ENCODE assay signal across 19 cellular contexts in the genomic region with DNA sequence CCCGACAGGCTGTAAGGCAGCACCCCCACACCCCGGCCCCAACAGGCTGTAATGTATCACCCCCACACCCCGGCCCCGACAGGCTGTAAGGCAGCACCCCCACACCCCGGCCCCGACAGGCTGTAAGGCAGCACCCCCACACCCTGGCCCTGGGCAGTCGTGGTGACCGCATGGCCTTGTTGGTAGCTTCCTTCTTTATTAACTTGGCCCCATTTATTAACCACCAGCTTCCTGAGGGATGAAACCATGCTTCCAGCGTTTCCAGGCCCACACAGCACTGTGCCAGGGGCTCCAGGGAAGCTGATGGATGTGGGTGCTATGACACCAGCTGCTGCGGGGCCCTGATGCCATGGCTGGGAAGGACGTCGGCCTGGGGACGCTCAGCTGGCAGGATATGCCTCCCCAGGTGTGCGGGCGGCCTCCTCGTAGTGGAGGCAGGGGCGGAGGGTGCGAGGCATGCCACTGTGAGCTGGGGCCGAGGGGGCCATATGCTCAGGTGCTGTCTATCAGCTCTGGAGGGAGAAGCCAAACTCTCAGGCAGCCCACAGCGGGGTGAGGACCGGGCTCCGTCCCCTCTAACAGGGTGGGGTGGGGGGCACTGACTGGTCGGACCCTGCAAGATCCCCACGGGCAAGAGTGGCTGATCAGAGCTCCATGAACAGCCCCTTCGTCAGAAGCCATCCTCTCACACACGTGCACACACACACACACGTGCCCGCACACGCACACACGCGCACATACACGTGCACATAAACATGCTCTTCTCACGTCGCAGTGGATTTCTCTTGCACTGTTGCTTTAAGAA.
DNase-seq lines count a peak whose midpoint lies in the region; ATAC-seq, FAIRE-seq and TF ChIP-seq lines count a peak whose summit lies in the region.
"Had no signal": no experiment of that assay in that cellular context is flagged by ENCODE, and none has a peak within 500 bp of the region (broad histone marks: within the 10 kb centered on the region; RNA-seq: fewer than 3 reads in every experiment).

No MANE protein-coding gene starts in this region.

- TF ChIP-seq CTCF in kidney (IDR thresholded peaks at IDR 0.05; ENCODE audit: borderline replicate concordance, extremely low read depth, insufficient read depth) (no peak), stomach (IDR thresholded peaks at IDR 0.05) (no peak), vagina (IDR thresholded peaks at IDR 0.05) (no peak)

- 77 to 81% methylated on average over 33 to 34 of the region's 34 CpGs for WGBS in aorta, 2 donors
- 77 to 91% (median 80%) methylated on average over 23 to 34 of the region's 34 CpGs for WGBS in stomach, 5 donors

- H3K27me3 ChIP-seq in aorta (ENCODE audit: control insufficient read depth in 1 of 2, insufficient read depth in 2 of 2, low read length in 1 of 2) = no peaks in the 10 kb centered on the region
- H3K27me3 ChIP-seq in stomach = no peaks in the 10 kb centered on the region
- H3K27me3 ChIP-seq in vagina = no peaks in the 10 kb centered on the region

- DNase-seq in left ventricle myocardium superior = peak; percentile 11
- DNase-seq in left cardiac atrium = no peak
- peak; percentile 62 for DNase-seq in kidney
- DNase-seq in posterior vena cava (ENCODE audit: low spot score) = peak; percentile 78
- peak; percentile 20 to 72 for DNase-seq in aorta
- no peak for DNase-seq in stomach
- no peak for DNase-seq in NCI-H2196 treated with DMSO at 0.1 percent for 48 hours (lab: John Stamatoyannopoulos, UW; ENCODE audit: unreplicated experiment)
- no peak for DNase-seq in vagina (ENCODE audit: extremely low spot score in 2 of 2)
- DNase-seq: DMS 273 treated with DMSO at 0.1 percent for 48 hours, GDM1, GM23248, NCI-H1048, NCI-H146, NCI-H2081, NCI-H510A, NCI-H82 had no signal

- no peak overlapping the region for H3K9ac ChIP-seq in kidney (ENCODE audit: low read length in 2 of 2)
- H3K9ac ChIP-seq: GM23248 had no signal

- no peak for FAIRE-seq in kidney (lab: Jason Lieb, UNC)
- FAIRE-seq: GM12878, GM18507 had no signal

- no peaks in the 10 kb centered on the region for H3K36me3 ChIP-seq in kidney (ENCODE audit: control insufficient read depth in 1 of 2, insufficient read depth in 2 of 2, low read length in 2 of 2)
- H3K36me3 ChIP-seq in aorta (ENCODE audit: control insufficient read depth in 1 of 2, insufficient read depth in 2 of 2, low read length in 1 of 2) = no peaks in the 10 kb centered on the region
- no peaks in the 10 kb centered on the region for H3K36me3 ChIP-seq in stomach
- no peaks in the 10 kb centered on the region for H3K36me3 ChIP-seq in vagina

- intact Hi-C loops in left ventricle myocardium superior (cut with micrococcal nuclease) = no loop called here
- intact Hi-C loops in left cardiac atrium (cut with DNase I) = no loop called here
- intact Hi-C loops in kidney (cut with DNase I) = no loop called here
- intact Hi-C loops in posterior vena cava (cut with DNase I) = no loop called here
- intact Hi-C loops in aorta (cut with DNase I) = no loop called here
- intact Hi-C loops in stomach (cut with DNase I; ENCODE audit: low total_unique reads) = no loop called here
- intact Hi-C loops in vagina (cut with DNase I) = no loop called here

- TF ChIP-seq POLR2A in stomach (IDR thresholded peaks at IDR 0.05) = no peak
- TF ChIP-seq POLR2A in vagina (IDR thresholded peaks at IDR 0.05) = no peak

- H3K4me3 ChIP-seq in kidney (ENCODE audit: low read length in 2 of 2) = no peak overlapping the region
- H3K4me3 ChIP-seq in aorta (ENCODE audit: low read length in 2 of 2) = no peak overlapping the region
- H3K4me3 ChIP-seq in stomach = no peak overlapping the region
- H3K4me3 ChIP-seq in vagina = no peak overlapping the region
- H3K4me3 ChIP-seq: GM12878, GM23248 had no signal

- no peaks in the 10 kb centered on the region for H3K4me1 ChIP-seq in kidney (ENCODE audit: control insufficient read depth in 1 of 2, insufficient read depth in 1 of 2, low read depth in 1 of 2, low read length in 2 of 2)
- no peaks in the 10 kb centered on the region for H3K4me1 ChIP-seq in aorta (ENCODE audit: control insufficient read depth in 1 of 2, insufficient read depth in 2 of 2, low read length in 2 of 2)
- no peaks in the 10 kb centered on the region for H3K4me1 ChIP-seq in stomach
- no peaks in the 10 kb centered on the region for H3K4me1 ChIP-seq in vagina

- no peak for TF ChIP-seq EP300 in stomach (IDR thresholded peaks at IDR 0.05)

- ATAC-seq in left ventricle myocardium superior (no peak), left cardiac atrium (no peak), aorta (ENCODE audit: low FRiP score) (no peak)
- ATAC-seq: GM12878 had no signal

- no peaks in the 10 kb centered on the region for H3K9me3 ChIP-seq in kidney (ENCODE audit: control insufficient read depth in 1 of 2, low read length in 2 of 2)
- H3K9me3 ChIP-seq in aorta (ENCODE audit: control insufficient read depth, low read length) = no peaks in the 10 kb centered on the region
- no peaks in the 10 kb centered on the region for H3K9me3 ChIP-seq in stomach
- H3K9me3 ChIP-seq in vagina = no peaks in the 10 kb centered on the region

- H3K27ac ChIP-seq in kidney (ENCODE audit: low read depth in 2 of 2, low read length in 2 of 2) = no peak overlapping the region
- H3K27ac ChIP-seq in aorta (ENCODE audit: low read depth in 1 of 2, low read length in 2 of 2) = no peak overlapping the region
- no peak overlapping the region for H3K27ac ChIP-seq in stomach
- no peak overlapping the region for H3K27ac ChIP-seq in vagina
- H3K27ac ChIP-seq: C4-2B, GM23248 had no signal

Comparison
In these comparisons a context has a peak if more than half of its experiments do, and no peak if none do; other contexts are left out.
1. DNase-seq: peak in left ventricle myocardium superior (single experiment), kidney (single experiment), posterior vena cava (single experiment) and aorta (2 of 2); none in left cardiac atrium (single experiment), stomach (single experiment), NCI-H2196 treated with DMSO at 0.1 percent for 48 hours (single experiment) and vagina (0 of 2).